8 cellular contexts compared by ENCODE assay signal in genomic region chrX:9995855-9996339, GRCh38. TPM values are rescaled to one million over a fixed set of nuclear protein-coding genes. Genes with fewer than 3 reads are reported as not detected.
A peak's percentile ranks its signal among the peaks of the same experiment; 100 is the strongest.
DNase-seq lines count a peak whose midpoint lies in the region; ATAC-seq and TF ChIP-seq lines count a peak whose summit lies in the region.

No MANE protein-coding gene starts in this region.

- H3K4me3 Mint-ChIP-seq in activated naive CD8-positive, alpha-beta T cell treated with anti-CD3 and anti-CD28 coated beads, Interleukin-2, amount 10 ng/mL, durations not matched to agents 7 days and 5 days = no peak overlapping the region

- no peaks in the 10 kb centered on the region for H3K27me3 Mint-ChIP-seq in activated naive CD8-positive, alpha-beta T cell treated with anti-CD3 and anti-CD28 coated beads, Interleukin-2, amount 10 ng/mL, durations not matched to agents 7 days and 5 days

- no peaks in the 10 kb centered on the region for H3K9me3 Mint-ChIP-seq in activated naive CD8-positive, alpha-beta T cell treated with anti-CD3 and anti-CD28 coated beads, Interleukin-2, amount 10 ng/mL, durations not matched to agents 7 days and 5 days

- no peak overlapping the region for H3K9ac ChIP-seq in SK-N-SH

- no peaks in the 10 kb centered on the region for H3K79me2 ChIP-seq in SK-N-SH (ENCODE audit: insufficient read depth)

- no peaks in the 10 kb centered on the region for H3F3A ChIP-seq in SK-N-SH (replicated peaks; ENCODE audit: insufficient read depth)

- no peaks in the 10 kb centered on the region for H3K36me3 Mint-ChIP-seq in activated naive CD8-positive, alpha-beta T cell treated with anti-CD3 and anti-CD28 coated beads, Interleukin-2, amount 10 ng/mL, durations not matched to agents 7 days and 5 days

- H3K9me2 ChIP-seq in SK-N-SH = no peaks in the 10 kb centered on the region

- 18% methylated on average over 16 of the region's 18 CpGs for WGBS in SK-N-SH (ENCODE audit: low lambda C conversion rate)
- 16 to 22% (median 19%) methylated on average over 18 of the region's 18 CpGs for WGBS in psoas muscle, 3 donors

- no peak overlapping the region for H3K27ac Mint-ChIP-seq in activated naive CD8-positive, alpha-beta T cell treated with anti-CD3 and anti-CD28 coated beads, Interleukin-2, amount 10 ng/mL, durations not matched to agents 7 days and 5 days

- CTCF ChIA-PET in SK-N-SH (lab: Yijun Ruan, JAX) = interaction anchor here (0.7 to 6.1 kb wide), 4 partner anchors 16 to 124 kb away, joined by 3 to 40 read pairs (median 6); no protein-coding TSS in a partner anchor

- DNase-seq in BE2C = peak; percentile 71
- DNase-seq in LHCN-M2 (ENCODE audit: low read depth) = peak; percentile 59
- peak; percentile 83 for DNase-seq in SK-N-SH
- peak; percentile 74 for DNase-seq in activated naive CD8-positive, alpha-beta T cell treated with anti-CD3 and anti-CD28 coated beads, Interleukin-2, amount 10 ng/mL, durations not matched to agents 7 days and 5 days
- peak; percentile 90 for DNase-seq in Right ventricle myocardium superior
- DNase-seq in psoas muscle = peak; percentile 83 to 91
- no peak for DNase-seq in SW 1271 (lab: John Stamatoyannopoulos, UW)

- no peaks in the 10 kb centered on the region for H4K20me1 ChIP-seq in SK-N-SH (ENCODE audit: insufficient read depth)

- H3K4me3 ChIP-seq in BE2C (ENCODE audit: low read depth, low read length) (no peak overlapping the region), SK-N-SH (ENCODE audit: low read depth in 2 of 2, low read length in 1 of 2) (no peak overlapping the region; a peak in 1 of 4 replicates), psoas muscle (no peak overlapping the region)

- H3K27ac ChIP-seq in SK-N-SH (ENCODE audit: low read depth in 2 of 2, low read length in 1 of 2) = no peak overlapping the region
- H3K27ac ChIP-seq in psoas muscle = no peak overlapping the region

- TF ChIP-seq RAD21 in SK-N-SH (IDR thresholded peaks at IDR 0.05; ENCODE audit: low read length) = peak; percentile 62

- H3K4me1 ChIP-seq in BE2C = no peaks in the 10 kb centered on the region
- no peaks in the 10 kb centered on the region for H3K4me1 ChIP-seq in SK-N-SH (ENCODE audit: control insufficient read depth in 1 of 2, insufficient read depth in 2 of 2, low read depth in 1 of 2, low read length in 1 of 2)
- H3K4me1 ChIP-seq in psoas muscle = no peaks in the 10 kb centered on the region

- peaks cover 5% of the 10 kb centered on the region for H3K4me1 Mint-ChIP-seq in activated naive CD8-positive, alpha-beta T cell treated with anti-CD3 and anti-CD28 coated beads, Interleukin-2, amount 10 ng/mL, durations not matched to agents 7 days and 5 days

- POLR2A ChIA-PET in SK-N-SH (lab: Yijun Ruan, JAX) = no interaction called here
- POLR2A ChIA-PET in activated naive CD8-positive, alpha-beta T cell treated with anti-CD3 and anti-CD28 coated beads, Interleukin-2, amount 10 ng/mL, durations not matched to agents 7 days and 5 days (lab: Charles Lee) = no interaction called here

- H3K4me2 ChIP-seq in SK-N-SH = no peak overlapping the region

- no peaks in the 10 kb centered on the region for H3K9me3 ChIP-seq in BE2C
- H3K9me3 ChIP-seq in SK-N-SH = no peaks in the 10 kb centered on the region
- H3K9me3 ChIP-seq in psoas muscle = no peaks in the 10 kb centered on the region

- ATAC-seq in GM19328 (IDR thresholded peaks at IDR 0.05; ENCODE audit: unreplicated experiment) = peak; percentile 69
- peak; percentile 36 for ATAC-seq in activated naive CD8-positive, alpha-beta T cell treated with anti-CD3 and anti-CD28 coated beads, Interleukin-2, amount 10 ng/mL, durations not matched to agents 7 days and 5 days (ENCODE audit: low read depth)
- peak; percentile 97 for ATAC-seq in Right ventricle myocardium superior (ENCODE audit: poor library complexity)
- peak; percentile 94 to 99 (median 96) for ATAC-seq in psoas muscle

- intact Hi-C loops in Right ventricle myocardium superior (cut with DNase I) = loop anchor here (5.0 kb wide), 1 partner anchor 121 kb away; no protein-coding TSS in a partner anchor
- intact Hi-C loops in psoas muscle (cut with DNase I) = loop anchor here (1.0 to 5.0 kb wide), 3 partner anchors 109 to 123 kb away; no protein-coding TSS in a partner anchor

- H3K36me3 ChIP-seq in BE2C (no peaks in the 10 kb centered on the region), SK-N-SH (replicated peaks in 1 of 2; ENCODE audit: control insufficient read depth in 1 of 2, insufficient read depth in 2 of 2, low read length in 1 of 2) (no peaks in the 10 kb centered on the region), psoas muscle (ENCODE audit: insufficient read depth in 1 of 2, low read depth in 1 of 2) (no peaks in the 10 kb centered on the region)

- no peak overlapping the region for H2AFZ ChIP-seq in SK-N-SH (ENCODE audit: low read depth)

- H3K27me3 ChIP-seq in BE2C (no peaks in the 10 kb centered on the region), SK-N-SH (ENCODE audit: insufficient read depth) (no peaks in the 10 kb centered on the region; the same call in 1 of the 2 replicates), psoas muscle (ENCODE audit: insufficient read depth in 3 of 3, low read length in 2 of 3) (no peaks in the 10 kb centered on the region)

- TF ChIP-seq CTCF in BE2C (IDR thresholded peaks at IDR 0.05; ENCODE audit: low read depth, low read length) = peak; percentile 89
- TF ChIP-seq CTCF in SK-N-SH (IDR thresholded peaks at IDR 0.05) = peak; percentile 81
- TF ChIP-seq CTCF in psoas muscle (IDR thresholded peaks at IDR 0.05) = peak; percentile 96

- TF ChIP-seq EP300 in SK-N-SH (IDR thresholded peaks at IDR 0.05; ENCODE audit: borderline replicate concordance in 1 of 2, low read depth in 1 of 2, low read length in 1 of 2) = no peak

TF ChIP-seq in SK-N-SH, 30 proteins besides CTCF, POLR2A, EP300 and RAD21:
- TF ChIP-seq NRF1 (IDR thresholded peaks at IDR 0.05; ENCODE audit: low read depth, low read length) (no peak), TAF1 (IDR thresholded peaks at IDR 0.05; ENCODE audit: borderline replicate concordance, low read depth, low read length) (no peak), NFIC (IDR thresholded peaks at IDR 0.05; ENCODE audit: borderline replicate concordance) (no peak), TCF12 (IDR thresholded peaks at IDR 0.05) (no peak), POLR2AphosphoS5 (IDR thresholded peaks at IDR 0.05; ENCODE audit: low read depth, low read length) (no peak), MEF2A (IDR thresholded peaks at IDR 0.05; ENCODE audit: borderline replicate concordance, low read depth) (no peak), FOXM1 (IDR thresholded peaks at IDR 0.05; ENCODE audit: low read depth) (0 out of 2 replicates have a peak, but pooled peaks have one; percentile 23), SMC3 (IDR thresholded peaks at IDR 0.05; ENCODE audit: low read depth, low read length) (peak; percentile 79)
- TF ChIP-seq, protein P1, sequence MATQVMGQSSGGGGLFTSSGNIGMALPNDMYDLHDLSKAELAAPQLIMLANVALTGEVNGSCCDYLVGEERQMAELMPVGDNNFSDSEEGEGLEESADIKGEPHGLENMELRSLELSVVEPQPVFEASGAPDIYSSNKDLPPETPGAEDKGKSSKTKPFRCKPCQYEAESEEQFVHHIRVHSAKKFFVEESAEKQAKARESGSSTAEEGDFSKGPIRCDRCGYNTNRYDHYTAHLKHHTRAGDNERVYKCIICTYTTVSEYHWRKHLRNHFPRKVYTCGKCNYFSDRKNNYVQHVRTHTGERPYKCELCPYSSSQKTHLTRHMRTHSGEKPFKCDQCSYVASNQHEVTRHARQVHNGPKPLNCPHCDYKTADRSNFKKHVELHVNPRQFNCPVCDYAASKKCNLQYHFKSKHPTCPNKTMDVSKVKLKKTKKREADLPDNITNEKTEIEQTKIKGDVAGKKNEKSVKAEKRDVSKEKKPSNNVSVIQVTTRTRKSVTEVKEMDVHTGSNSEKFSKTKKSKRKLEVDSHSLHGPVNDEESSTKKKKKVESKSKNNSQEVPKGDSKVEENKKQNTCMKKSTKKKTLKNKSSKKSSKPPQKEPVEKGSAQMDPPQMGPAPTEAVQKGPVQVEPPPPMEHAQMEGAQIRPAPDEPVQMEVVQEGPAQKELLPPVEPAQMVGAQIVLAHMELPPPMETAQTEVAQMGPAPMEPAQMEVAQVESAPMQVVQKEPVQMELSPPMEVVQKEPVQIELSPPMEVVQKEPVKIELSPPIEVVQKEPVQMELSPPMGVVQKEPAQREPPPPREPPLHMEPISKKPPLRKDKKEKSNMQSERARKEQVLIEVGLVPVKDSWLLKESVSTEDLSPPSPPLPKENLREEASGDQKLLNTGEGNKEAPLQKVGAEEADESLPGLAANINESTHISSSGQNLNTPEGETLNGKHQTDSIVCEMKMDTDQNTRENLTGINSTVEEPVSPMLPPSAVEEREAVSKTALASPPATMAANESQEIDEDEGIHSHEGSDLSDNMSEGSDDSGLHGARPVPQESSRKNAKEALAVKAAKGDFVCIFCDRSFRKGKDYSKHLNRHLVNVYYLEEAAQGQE (IDR thresholded peaks at IDR 0.05; ENCODE audit: low read depth, low read length) = no peak

RNA-seq across cellular contexts. Expression of gene CLDN34, which starts 28.7 kb away (rescaled TPM):
- not detected for polyA plus RNA-seq in BE2C (2012; ENCODE audit: insufficient read depth, insufficient read length, low read depth)
- total RNA-seq in LHCN-M2 (2014; rRNA removed) (not detected in 2 replicates), Right ventricle myocardium superior (not detected), psoas muscle (not detected)
- not detected for polyA plus RNA-seq in LHCN-M2 (2012)
- polyA plus RNA-seq in SK-N-SH (2012; rRNA removed) (not detected in 2 replicates), psoas muscle (not detected)
- polyA plus RNA-seq in SK-N-SH (2012; cell fraction: cytosol; rRNA removed) = not detected in 2 replicates
- not detected in 2 replicates for polyA plus RNA-seq in SK-N-SH (2012; cell fraction: nucleus; rRNA removed)
- not detected for total RNA-seq in activated naive CD8-positive, alpha-beta T cell treated with anti-CD3 and anti-CD28 coated beads, Interleukin-2, amount 10 ng/mL, durations not matched to agents 7 days and 5 days

Comparison
In these comparisons a context has a peak if more than half of its experiments do, and no peak if none do; other contexts are left out.
1. DNase-seq: peak in BE2C (single experiment), LHCN-M2 (single experiment), SK-N-SH (single experiment), activated naive CD8-positive, alpha-beta T cell treated with anti-CD3 and anti-CD28 coated beads, Interleukin-2, amount 10 ng/mL, durations not matched to agents 7 days and 5 days (single experiment), Right ventricle myocardium superior (single experiment) and psoas muscle (2 of 2); none in SW 1271 (0 of 2).
2. ATAC-seq: peak in every context shown above with its lines; median percentile 97 in Right ventricle myocardium superior; 96 in psoas muscle; 69 in GM19328; 36 in activated naive CD8-positive, alpha-beta T cell treated with anti-CD3 and anti-CD28 coated beads, Interleukin-2, amount 10 ng/mL, durations not matched to agents 7 days and 5 days.
3. Peak in every context shown above with its lines, with median percentiles within 50 percentile points of each other: CTCF ChIP-seq.